Comparison of ENCODE assay signal across 21 cellular contexts in the genomic region with DNA sequence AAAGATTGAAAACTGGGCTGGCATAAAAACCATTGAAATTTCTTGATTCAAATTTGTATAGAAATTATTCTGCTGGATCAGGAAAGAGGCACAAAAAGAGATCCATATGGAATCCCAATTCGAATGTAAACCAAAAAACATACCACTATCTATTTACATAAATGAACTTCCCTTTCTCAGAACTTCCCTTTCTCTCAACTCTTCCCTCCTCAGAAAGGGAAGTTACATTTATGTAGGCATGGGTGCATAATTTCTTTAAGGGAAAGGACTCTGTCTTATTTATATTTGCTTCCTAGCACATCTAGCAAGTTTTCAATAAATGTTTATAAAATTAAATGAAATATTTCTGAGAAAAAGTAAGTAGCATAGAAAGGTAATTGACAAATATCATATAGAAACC.
"Had no signal": no experiment of that assay in that cellular context is flagged by ENCODE, and none has a peak within 500 bp of the region (broad histone marks: within the 10 kb centered on the region; RNA-seq: fewer than 3 reads in every experiment).

No MANE protein-coding gene starts in this region.

- H3K4me1 ChIP-seq: ascending aorta, breast epithelium, foreskin keratinocyte, left ventricle myocardium inferior, transverse colon had no signal

- H3K4me3 ChIP-seq: ascending aorta, breast epithelium, left ventricle myocardium inferior, mucosa of descending colon, transverse colon had no signal

- H3K27ac ChIP-seq: ascending aorta, breast epithelium, foreskin keratinocyte, left ventricle myocardium inferior, parathyroid adenoma, transverse colon, VCaP had no signal

- DNase-seq: activated CD4-positive, alpha-beta T cell treated with anti-CD3 and anti-CD28 coated beads for 1 hour; activated CD4-positive, alpha-beta T cell treated with anti-CD3 and anti-CD28 coated beads, Interleukin-2, amount 50 U/mL, for 4 hours; activated naive CD4-positive, alpha-beta T cell treated with anti-CD3 and anti-CD28 coated beads, Interleukin-2, amount 10 ng/mL, durations not matched to agents 7 days and 5 days; activated T-cell treated with anti-CD3 and anti-CD28 coated beads for 4 hours; dermis blood vessel endothelial cell; effector memory CD8-positive, alpha-beta T cell; foreskin keratinocyte; glutamatergic neuron; hypothalamus; kidney; left ventricle myocardium inferior; mucosa of descending colon; naive thymus-derived CD8-positive, alpha-beta T cell; retina; stimulated activated CD4-positive, alpha-beta T cell treated with anti-CD3 and anti-CD28 coated beads, Interleukin-2, amount 100 ng/mL, for 48 hours; stimulated activated naive CD4-positive, alpha-beta T cell; transverse colon had no signal

- H3K36me3 ChIP-seq: ascending aorta, breast epithelium, left ventricle myocardium inferior, transverse colon had no signal

- ATAC-seq: effector memory CD8-positive, alpha-beta T cell; foreskin keratinocyte; mucosa of descending colon; naive thymus-derived CD8-positive, alpha-beta T cell had no signal

- H3K9me3 ChIP-seq: ascending aorta, breast epithelium, left ventricle myocardium inferior, mucosa of descending colon, transverse colon had no signal

- H3K27me3 ChIP-seq: ascending aorta, breast epithelium, foreskin keratinocyte, transverse colon had no signal
